In the genomic region with DNA sequence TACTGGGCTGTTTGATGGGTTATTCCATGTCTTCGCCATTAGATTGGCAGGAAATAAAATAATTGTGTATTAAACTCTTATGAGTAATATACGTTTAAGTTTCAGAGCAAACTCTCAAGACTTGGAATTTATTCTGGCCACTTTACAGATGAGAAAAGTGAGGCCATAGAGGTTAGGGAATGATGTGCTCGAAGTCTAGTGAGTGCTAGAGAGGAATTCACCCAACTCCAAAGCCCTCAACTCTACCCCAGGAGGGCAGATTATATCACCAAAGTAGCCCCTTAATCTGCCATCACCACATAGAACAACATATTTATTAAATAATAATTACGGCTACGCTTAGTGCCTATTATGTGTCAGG, we compare ENCODE assay signal across 8 cellular contexts. TPM values are rescaled to one million over a fixed set of nuclear protein-coding genes. Genes with fewer than 3 reads are reported as not detected.
A peak's percentile ranks its signal among the peaks of the same experiment; 100 is the strongest.
DNase-seq lines count a peak whose midpoint lies in the region; ATAC-seq and TF ChIP-seq lines count a peak whose summit lies in the region.

No MANE protein-coding gene starts in this region.

- DNase-seq in activated CD4-positive, alpha-beta T cell treated with anti-CD3 and anti-CD28 coated beads for 36 hours = no peak
- DNase-seq in activated CD4-positive, alpha-beta T cell treated with anti-CD3 and anti-CD28 coated beads for 48 hours = no peak
- DNase-seq in adipocyte (ENCODE audit: low read depth) (no peak), substantia nigra (lab: John Stamatoyannopoulos, UW) (no peak), GM10266 (ENCODE audit: extremely low spot score) (no peak), SK-N-DZ (ENCODE audit: low spot score) (no peak)

- POLR2A ChIA-PET in activated CD4-positive, alpha-beta T cell treated with anti-CD3 and anti-CD28 coated beads for 36 hours (lab: Charles Lee) = interaction anchor here (0.6 to 0.7 kb wide), 2 partner anchors 42 to 1297 kb away, joined by 3 read pairs; no protein-coding TSS in a partner anchor

- no peaks in the 10 kb centered on the region for H3K27me3 ChIP-seq in adipocyte (replicated peaks; ENCODE audit: control insufficient read depth, insufficient read depth, low read length)
- H3K27me3 ChIP-seq in layer of hippocampus (ENCODE audit: control insufficient read depth, insufficient read depth, low read length) = no peaks in the 10 kb centered on the region

- no peak for ATAC-seq in activated CD4-positive, alpha-beta T cell treated with anti-CD3 and anti-CD28 coated beads for 36 hours
- ATAC-seq in GM19351 (IDR thresholded peaks at IDR 0.05; ENCODE audit: unreplicated experiment) = no peak

- intact Hi-C loops in activated CD4-positive, alpha-beta T cell treated with anti-CD3 and anti-CD28 coated beads for 36 hours (cut with DNase I, micrococcal nuclease) = loop anchor here (1.0 to 10.0 kb wide), 7 partner anchors 124 to 836 kb away; a partner anchor contains a TSS

- H3K36me3 Mint-ChIP-seq in activated CD4-positive, alpha-beta T cell treated with anti-CD3 and anti-CD28 coated beads for 36 hours (ENCODE audit: low read depth) = peaks cover 4% of the 10 kb centered on the region

- no peaks in the 10 kb centered on the region for H3K9me3 Mint-ChIP-seq in activated CD4-positive, alpha-beta T cell treated with anti-CD3 and anti-CD28 coated beads for 36 hours (ENCODE audit: low read depth)

- H3K27ac ChIP-seq in layer of hippocampus (ENCODE audit: low read depth, low read length) = peak overlapping the region; percentile 74
- peak overlapping the region; percentile 71 for H3K27ac ChIP-seq in substantia nigra (ENCODE audit: low read depth, low read length, poor library complexity, severe bottlenecking)

- peaks cover 2% of the 10 kb centered on the region for H3K27me3 Mint-ChIP-seq in activated CD4-positive, alpha-beta T cell treated with anti-CD3 and anti-CD28 coated beads for 36 hours

- H3K4me3 Mint-ChIP-seq in activated CD4-positive, alpha-beta T cell treated with anti-CD3 and anti-CD28 coated beads for 36 hours = peak overlapping the region; percentile 79

- H3K4me1 Mint-ChIP-seq in activated CD4-positive, alpha-beta T cell treated with anti-CD3 and anti-CD28 coated beads for 36 hours = peaks cover 17% of the 10 kb centered on the region

- no peaks in the 10 kb centered on the region for H3K9me3 ChIP-seq in adipocyte (ENCODE audit: control insufficient read depth, low read length)

- CTCF ChIA-PET in activated CD4-positive, alpha-beta T cell treated with anti-CD3 and anti-CD28 coated beads for 36 hours (lab: Charles Lee) = interaction anchor here (0.6 to 1.0 kb wide), 5 partner anchors 12 to 626 kb away, joined by 3 to 5 read pairs (median 3); a partner anchor contains a TSS

- H3K4me3 ChIP-seq in adipocyte (ENCODE audit: low read length) = peak overlapping the region; percentile 94

- H3K9ac ChIP-seq in adipocyte (ENCODE audit: low read length) = peak overlapping the region; percentile 97

- peak overlapping the region; percentile 65 for H3K27ac Mint-ChIP-seq in activated CD4-positive, alpha-beta T cell treated with anti-CD3 and anti-CD28 coated beads for 36 hours

- H3K36me3 ChIP-seq in adipocyte (ENCODE audit: control insufficient read depth, insufficient read depth, low read length, severe bottlenecking) = no peaks in the 10 kb centered on the region

- H3K4me1 ChIP-seq in adipocyte (ENCODE audit: control insufficient read depth, insufficient read depth, low read length) = peaks cover 26% of the 10 kb centered on the region

- no peak for TF ChIP-seq CTCF in GM10266 (IDR thresholded peaks at IDR 0.05; ENCODE audit: control insufficient read depth, insufficient read depth, low read depth, missing control alignments)

RNA-seq across cellular contexts. Expression of a gene that starts 0.4 kb away (rescaled TPM):
- 10 to 100 TPM in 1 of 2 experiments, 1 to 10 TPM in 1; 9.0 to 13.1 TPM for total RNA-seq in activated CD4-positive, alpha-beta T cell treated with anti-CD3 and anti-CD28 coated beads for 36 hours
- polyA plus RNA-seq in SK-N-DZ (2014; cell fraction: cytosol; rRNA removed) = 23.8 and 27.3 TPM in 2 replicates
- 10.6 and 13.3 TPM in 2 replicates for polyA plus RNA-seq in SK-N-DZ (2014; cell fraction: nucleus; rRNA removed)

RNA-seq across cellular contexts. Expression of a gene that starts 22.4 kb away (rescaled TPM):
- under 1 TPM; 0.48 to 0.49 TPM for total RNA-seq in activated CD4-positive, alpha-beta T cell treated with anti-CD3 and anti-CD28 coated beads for 36 hours
- polyA plus RNA-seq in SK-N-DZ (2014; cell fraction: cytosol; rRNA removed) = 4.9 and 5.3 TPM in 2 replicates
- 1.3 and 3.1 TPM in 2 replicates for polyA plus RNA-seq in SK-N-DZ (2014; cell fraction: nucleus; rRNA removed)

RNA-seq across cellular contexts. Expression of a gene that starts 44.0 kb away (rescaled TPM):
- total RNA-seq in activated CD4-positive, alpha-beta T cell treated with anti-CD3 and anti-CD28 coated beads for 36 hours = not detected
- polyA plus RNA-seq in SK-N-DZ (2014; cell fraction: cytosol; rRNA removed) = 1.2 and 1.8 TPM in 2 replicates
- polyA plus RNA-seq in SK-N-DZ (2014; cell fraction: nucleus; rRNA removed) = 0.36 and 0.86 TPM in 2 replicates
